ENCODE assay signal across 8 cellular contexts in the genomic region with DNA sequence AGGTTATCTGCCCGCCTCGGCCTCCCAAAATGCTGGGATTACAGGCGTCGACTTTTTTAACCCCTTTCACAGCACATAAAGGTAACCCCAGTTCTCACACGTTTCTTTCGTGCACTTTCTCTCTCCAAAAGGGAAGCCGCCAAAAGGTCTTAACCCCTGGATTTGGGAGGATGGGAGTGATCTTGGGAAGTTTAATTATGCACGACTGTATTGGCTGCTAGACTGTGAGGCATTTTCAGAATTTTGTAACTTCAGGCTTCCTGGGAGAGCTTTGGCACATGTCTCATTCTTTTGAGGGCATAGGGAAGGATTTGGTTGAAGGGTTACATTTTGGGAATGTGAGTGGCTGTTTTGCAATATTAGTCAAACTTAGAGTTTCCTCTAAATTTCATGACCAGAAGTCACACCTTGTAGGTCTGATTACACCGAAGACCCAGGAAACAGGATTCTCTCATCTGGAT. TPM values are rescaled to one million over a fixed set of nuclear protein-coding genes. Genes with fewer than 3 reads are reported as not detected.
DNase-seq lines count a peak whose midpoint lies in the region; ATAC-seq and TF ChIP-seq lines count a peak whose summit lies in the region.

No MANE protein-coding gene starts in this region.

- no peaks in the 10 kb centered on the region for H3K9me3 ChIP-seq in Karpas-422 (ENCODE audit: low read length)

- H3K9me2 ChIP-seq in Karpas-422 (replicated peaks; ENCODE audit: insufficient read depth, low read length): no peaks in the 10 kb centered on the region

- no peaks in the 10 kb centered on the region for H4K20me1 ChIP-seq in Karpas-422 (ENCODE audit: insufficient read depth, low read depth, low read length)

- peak overlapping the region; percentile 75 for H3K4me3 ChIP-seq in Karpas-422 (ENCODE audit: low read length)
- peak overlapping the region; percentile 86 for H3K4me3 ChIP-seq in coronary artery

- H3K27ac ChIP-seq in Karpas-422 (ENCODE audit: low read length) (peak overlapping the region; percentile 66), coronary artery (peak overlapping the region; percentile 89 to 95)

- peaks cover 43% of the 10 kb centered on the region for H3K4me1 ChIP-seq in Karpas-422 (ENCODE audit: low read length)

- peaks cover 40% of the 10 kb centered on the region for H3K79me2 ChIP-seq in Karpas-422 (ENCODE audit: low read length)

- H3K27me3 Mint-ChIP-seq in CD14-positive monocyte (ENCODE audit: low read depth in 3 of 3) (no peaks in the 10 kb centered on the region), nephron (ENCODE audit: low read depth) (no peaks in the 10 kb centered on the region)

- peak overlapping the region; percentile 95 to 96 for H3K4me3 Mint-ChIP-seq in CD14-positive monocyte
- peak overlapping the region; percentile 95 to 99 (median 97) for H3K4me3 Mint-ChIP-seq in nephron

- peak overlapping the region; percentile 89; the same call in 1 of the 2 replicates for H2AFZ ChIP-seq in Karpas-422 (ENCODE audit: low read length)

- H3K9ac ChIP-seq in Karpas-422 (ENCODE audit: low read length): peak overlapping the region; percentile 80

- TF ChIP-seq CTCF in CD14-positive monocyte (IDR thresholded peaks at IDR 0.05) (no peak), coronary artery (IDR thresholded peaks at IDR 0.05) (no peak), nephron (IDR thresholded peaks at IDR 0.05; ENCODE audit: unreplicated experiment in 3 of 3) (no peak)

- H3K27ac Mint-ChIP-seq in CD14-positive monocyte (peak overlapping the region in 3 of 7 donors; percentile 87 to 96 (median 89)), nephron (peak overlapping the region; percentile 91 to 99 (median 99))

- H3K4me2 ChIP-seq in Karpas-422 (ENCODE audit: low read depth, low read length, poor library complexity, severe bottlenecking): peak overlapping the region; percentile 90

- H3K27me3 ChIP-seq in Karpas-422 (ENCODE audit: low read length): no peaks in the 10 kb centered on the region

- ATAC-seq in HG03457 (IDR thresholded peaks at IDR 0.05; ENCODE audit: unreplicated experiment): no peak

- DNase-seq in CD14-positive monocyte (ENCODE audit: low spot score) (no peak), Karpas-422 (no peak), coronary artery (ENCODE audit: low spot score) (no peak), NCI-H2081 (lab: John Stamatoyannopoulos, UW) (no peak), NCI-H1436 (lab: John Stamatoyannopoulos, UW) (no peak), SIG-M5 treated with dmso at 0.1 percent for 504 hours (lab: John Stamatoyannopoulos, UW; ENCODE audit: unreplicated experiment) (no peak)

- H3K36me3 Mint-ChIP-seq in CD14-positive monocyte: peaks cover 8 to 12% of the 10 kb centered on the region in 2 donors
- peaks cover 10% of the 10 kb centered on the region for H3K36me3 Mint-ChIP-seq in nephron (ENCODE audit: low read depth)

- H3K4me1 Mint-ChIP-seq in CD14-positive monocyte (peaks cover 43% of the 10 kb centered on the region), nephron (peaks cover 20% of the 10 kb centered on the region)

- intact Hi-C loops in CD14-positive monocyte (cut with micrococcal nuclease): loop anchor here (10.0 kb wide), 2 partner anchors 64 to 274 kb away; a partner anchor contains a TSS

- H3K36me3 ChIP-seq in Karpas-422 (ENCODE audit: insufficient read depth, low read length): peaks cover 15% of the 10 kb centered on the region

- H3K9me3 Mint-ChIP-seq in CD14-positive monocyte: no peaks in the 10 kb centered on the region
- no peaks in the 10 kb centered on the region for H3K9me3 Mint-ChIP-seq in nephron

RNA-seq across cellular contexts. Expression of a gene that starts 1.4 kb away (rescaled TPM):
- polyA plus RNA-seq in CD14-positive monocyte: 10 to 100 TPM; 22.2 to 43.5 TPM
- 26.2 and 42.2 TPM in 2 replicates for total RNA-seq in Karpas-422 (2014; rRNA removed; shearing (Covaris generic); ENCODE audit: low replicate concordance)

RNA-seq across cellular contexts. Expression of a gene that starts 31.0 kb away (rescaled TPM):
- 10 to 100 TPM; 35.8 to 45.7 TPM for polyA plus RNA-seq in CD14-positive monocyte
- total RNA-seq in Karpas-422 (2014; rRNA removed; shearing (Covaris generic); ENCODE audit: low replicate concordance): 52.0 and 63.6 TPM in 2 replicates

RNA-seq across cellular contexts. Expression of a gene that starts 32.6 kb away (rescaled TPM):
- 1,000 to 10,000 TPM; 3,189 to 3,939 TPM for polyA plus RNA-seq in CD14-positive monocyte
- 640 and 780 TPM in 2 replicates for total RNA-seq in Karpas-422 (2014; rRNA removed; shearing (Covaris generic); ENCODE audit: low replicate concordance)

RNA-seq across cellular contexts. Expression of a gene that starts 33.4 kb away (rescaled TPM):
- polyA plus RNA-seq in CD14-positive monocyte: 1 to 10 TPM; 2.7 to 3.2 TPM
- total RNA-seq in Karpas-422 (2014; rRNA removed; shearing (Covaris generic); ENCODE audit: low replicate concordance): 45.6 and 54.2 TPM in 2 replicates

RNA-seq across cellular contexts. Expression of a gene that starts 38.3 kb away (rescaled TPM):
- polyA plus RNA-seq in CD14-positive monocyte: 1 to 10 TPM; 4.1 to 4.3 TPM
- 33.1 and 94.4 TPM in 2 replicates for total RNA-seq in Karpas-422 (2014; rRNA removed; shearing (Covaris generic); ENCODE audit: low replicate concordance)
